Comparison of ENCODE assay signal across 1 cellular context in the genomic region with DNA sequence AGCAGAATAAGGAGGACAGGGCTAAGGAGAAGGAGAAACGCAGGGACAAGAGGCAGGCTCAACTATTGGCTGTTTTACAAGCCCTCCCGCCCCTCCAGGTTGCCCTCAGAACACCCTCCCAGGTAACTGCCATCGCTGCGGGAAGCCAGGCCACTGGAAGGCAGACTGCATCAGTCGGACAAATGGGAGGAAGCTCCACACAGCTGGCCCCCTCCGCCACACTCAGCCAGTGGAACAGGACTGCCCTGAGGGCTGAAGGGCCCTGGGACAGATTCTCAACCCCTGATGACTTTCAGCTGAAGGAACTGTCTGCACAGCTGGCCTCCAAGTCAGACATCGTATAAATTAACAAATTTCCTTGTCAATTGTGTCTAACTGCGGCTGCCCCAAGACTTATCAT.
TF ChIP-seq lines count a peak whose summit lies in the region.

No MANE protein-coding gene starts in this region.

TF ChIP-seq in GM23338, 12 proteins besides CTCF, POLR2A, EP300 and RAD21 (continued from another document):
- TF ChIP-seq REST (IDR thresholded peaks at IDR 0.05; ENCODE audit: unreplicated experiment) (no peak), JUNB (IDR thresholded peaks at IDR 0.05; ENCODE audit: unreplicated experiment) (no peak), POLR2AphosphoS5 (IDR thresholded peaks at IDR 0.05; ENCODE audit: low read depth) (no peak)
- TF ChIP-seq, protein P1, sequence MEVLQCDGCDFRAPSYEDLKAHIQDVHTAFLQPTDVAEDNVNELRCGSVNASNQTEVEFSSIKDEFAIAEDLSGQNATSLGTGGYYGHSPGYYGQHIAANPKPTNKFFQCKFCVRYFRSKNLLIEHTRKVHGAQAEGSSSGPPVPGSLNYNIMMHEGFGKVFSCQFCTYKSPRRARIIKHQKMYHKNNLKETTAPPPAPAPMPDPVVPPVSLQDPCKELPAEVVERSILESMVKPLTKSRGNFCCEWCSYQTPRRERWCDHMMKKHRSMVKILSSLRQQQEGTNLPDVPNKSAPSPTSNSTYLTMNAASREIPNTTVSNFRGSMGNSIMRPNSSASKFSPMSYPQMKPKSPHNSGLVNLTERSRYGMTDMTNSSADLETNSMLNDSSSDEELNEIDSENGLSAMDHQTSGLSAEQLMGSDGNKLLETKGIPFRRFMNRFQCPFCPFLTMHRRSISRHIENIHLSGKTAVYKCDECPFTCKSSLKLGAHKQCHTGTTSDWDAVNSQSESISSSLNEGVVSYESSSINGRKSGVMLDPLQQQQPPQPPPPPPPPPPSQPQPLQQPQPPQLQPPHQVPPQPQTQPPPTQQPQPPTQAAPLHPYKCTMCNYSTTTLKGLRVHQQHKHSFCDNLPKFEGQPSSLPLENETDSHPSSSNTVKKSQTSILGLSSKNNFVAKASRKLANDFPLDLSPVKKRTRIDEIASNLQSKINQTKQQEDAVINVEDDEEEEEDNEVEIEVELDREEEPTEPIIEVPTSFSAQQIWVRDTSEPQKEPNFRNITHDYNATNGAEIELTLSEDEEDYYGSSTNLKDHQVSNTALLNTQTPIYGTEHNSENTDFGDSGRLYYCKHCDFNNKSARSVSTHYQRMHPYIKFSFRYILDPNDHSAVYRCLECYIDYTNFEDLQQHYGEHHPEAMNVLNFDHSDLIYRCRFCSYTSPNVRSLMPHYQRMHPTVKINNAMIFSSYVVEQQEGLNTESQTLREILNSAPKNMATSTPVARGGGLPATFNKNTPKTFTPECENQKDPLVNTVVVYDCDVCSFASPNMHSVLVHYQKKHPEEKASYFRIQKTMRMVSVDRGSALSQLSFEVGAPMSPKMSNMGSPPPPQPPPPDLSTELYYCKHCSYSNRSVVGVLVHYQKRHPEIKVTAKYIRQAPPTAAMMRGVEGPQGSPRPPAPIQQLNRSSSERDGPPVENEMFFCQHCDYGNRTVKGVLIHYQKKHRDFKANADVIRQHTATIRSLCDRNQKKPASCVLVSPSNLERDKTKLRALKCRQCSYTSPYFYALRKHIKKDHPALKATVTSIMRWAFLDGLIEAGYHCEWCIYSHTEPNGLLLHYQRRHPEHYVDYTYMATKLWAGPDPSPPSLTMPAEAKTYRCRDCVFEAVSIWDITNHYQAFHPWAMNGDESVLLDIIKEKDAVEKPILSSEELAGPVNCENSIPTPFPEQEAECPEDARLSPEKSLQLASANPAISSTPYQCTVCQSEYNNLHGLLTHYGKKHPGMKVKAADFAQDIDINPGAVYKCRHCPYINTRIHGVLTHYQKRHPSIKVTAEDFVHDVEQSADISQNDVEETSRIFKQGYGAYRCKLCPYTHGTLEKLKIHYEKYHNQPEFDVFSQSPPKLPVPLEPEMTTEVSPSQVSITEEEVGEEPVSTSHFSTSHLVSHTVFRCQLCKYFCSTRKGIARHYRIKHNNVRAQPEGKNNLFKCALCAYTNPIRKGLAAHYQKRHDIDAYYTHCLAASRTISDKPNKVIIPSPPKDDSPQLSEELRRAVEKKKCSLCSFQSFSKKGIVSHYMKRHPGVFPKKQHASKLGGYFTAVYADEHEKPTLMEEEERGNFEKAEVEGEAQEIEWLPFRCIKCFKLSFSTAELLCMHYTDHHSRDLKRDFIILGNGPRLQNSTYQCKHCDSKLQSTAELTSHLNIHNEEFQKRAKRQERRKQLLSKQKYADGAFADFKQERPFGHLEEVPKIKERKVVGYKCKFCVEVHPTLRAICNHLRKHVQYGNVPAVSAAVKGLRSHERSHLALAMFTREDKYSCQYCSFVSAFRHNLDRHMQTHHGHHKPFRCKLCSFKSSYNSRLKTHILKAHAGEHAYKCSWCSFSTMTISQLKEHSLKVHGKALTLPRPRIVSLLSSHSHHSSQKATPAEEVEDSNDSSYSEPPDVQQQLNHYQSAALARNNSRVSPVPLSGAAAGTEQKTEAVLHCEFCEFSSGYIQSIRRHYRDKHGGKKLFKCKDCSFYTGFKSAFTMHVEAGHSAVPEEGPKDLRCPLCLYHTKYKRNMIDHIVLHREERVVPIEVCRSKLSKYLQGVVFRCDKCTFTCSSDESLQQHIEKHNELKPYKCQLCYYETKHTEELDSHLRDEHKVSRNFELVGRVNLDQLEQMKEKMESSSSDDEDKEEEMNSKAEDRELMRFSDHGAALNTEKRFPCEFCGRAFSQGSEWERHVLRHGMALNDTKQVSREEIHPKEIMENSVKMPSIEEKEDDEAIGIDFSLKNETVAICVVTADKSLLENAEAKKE (CRISPR knock-in tag; IDR thresholded peaks at IDR 0.05): no peak
